ENCODE assay signal across 7 cellular contexts in the genomic region with DNA sequence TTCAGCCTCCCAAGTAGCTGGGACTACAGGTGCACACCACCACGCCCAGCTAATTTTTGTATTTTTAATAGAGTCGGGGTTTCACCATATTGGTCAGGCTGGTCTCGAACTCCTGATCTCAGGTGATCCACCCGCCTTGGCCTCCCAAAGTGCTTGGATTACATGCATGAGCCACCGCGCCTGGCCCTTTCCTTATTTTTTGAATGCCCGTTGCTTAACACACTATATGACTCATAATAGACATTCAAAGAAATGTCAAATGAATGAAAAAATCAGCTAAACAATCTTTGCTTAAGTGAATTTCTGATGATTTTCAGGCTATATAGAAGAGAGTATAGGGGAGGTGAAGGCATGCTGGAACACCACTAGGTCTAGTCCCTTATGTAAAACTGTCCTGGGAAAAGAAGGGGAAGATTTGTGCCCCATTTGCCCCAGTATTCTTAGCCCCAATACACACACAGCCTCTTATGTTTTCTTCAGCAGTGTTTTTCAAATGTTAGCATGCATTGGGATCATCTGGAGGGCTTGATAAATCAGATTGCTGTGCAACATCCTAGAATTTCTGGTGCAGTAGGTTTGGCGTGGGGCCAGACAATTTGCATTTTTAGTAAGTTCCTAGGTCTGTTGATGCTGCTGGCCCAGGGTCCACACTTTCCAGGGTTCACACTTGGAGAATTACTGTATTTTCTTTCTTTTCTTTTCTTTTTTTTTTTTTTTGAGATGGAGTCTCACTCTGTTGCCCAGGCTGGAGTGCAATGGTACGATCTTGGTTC. TPM values are rescaled to one million over a fixed set of nuclear protein-coding genes. Genes with fewer than 3 reads are reported as not detected.
DNase-seq lines count a peak whose midpoint lies in the region; ATAC-seq and TF ChIP-seq lines count a peak whose summit lies in the region.
"Not testable (repeated sequence)": the region's sequence is repeated elsewhere in the genome, so short reads cannot be mapped to it uniquely, and the experiment has no call there.

No MANE protein-coding gene starts in this region.

- H3K4me3 Mint-ChIP-seq in activated T-cell treated with anti-CD3 and anti-CD28 coated beads, Interleukin-2, amount 50 U/mL, for 4 hours = peak overlapping the region; percentile 26
- peak overlapping the region; percentile 27 for H3K4me3 Mint-ChIP-seq in activated naive CD8-positive, alpha-beta T cell

- TF ChIP-seq CTCF in KMS-11 (conservative IDR thresholded peaks at IDR 0.05; ENCODE audit: low read depth, low read length); RWPE2 (IDR thresholded peaks at IDR 0.05; ENCODE audit: poor library complexity, severe bottlenecking); cardiac fibroblast (IDR thresholded peaks at IDR 0.05; ENCODE audit: low read depth, low read length); fibroblast of mammary gland (conservative IDR thresholded peaks at IDR 0.05; ENCODE audit: control insufficient read depth, insufficient read depth, low read depth, low read length): not testable (repeated sequence)

- H3K4me2 ChIP-seq in KMS-11 = peak overlapping the region; percentile 56; the same call in 1 of the 2 replicates

- not testable (repeated sequence) for H3K27me3 ChIP-seq in KMS-11 (ENCODE audit: insufficient read depth, low read depth); RWPE2 (ENCODE audit: insufficient read depth, poor library complexity, severe bottlenecking)

- H3K4me3 ChIP-seq in KMS-11 (IDR thresholded peaks at IDR 0.05; ENCODE audit: insufficient read depth, low read depth, low read length); RWPE2 (ENCODE audit: severe bottlenecking); cardiac fibroblast (replicated peaks in 1 of 2; ENCODE audit: low read depth in 2 of 2, low read length in 2 of 2); fibroblast of mammary gland (ENCODE audit: control insufficient read depth, low read depth, low read length): not testable (repeated sequence)

- H3K4me1 Mint-ChIP-seq in activated T-cell treated with anti-CD3 and anti-CD28 coated beads, Interleukin-2, amount 50 U/mL, for 4 hours (ENCODE audit: low read depth) = peaks cover 61% of the 10 kb centered on the region
- peaks cover 51% of the 10 kb centered on the region for H3K4me1 Mint-ChIP-seq in activated naive CD8-positive, alpha-beta T cell (ENCODE audit: low read depth)

- H3K27ac ChIP-seq in KMS-11; RWPE2 (ENCODE audit: poor library complexity, severe bottlenecking): not testable (repeated sequence)

- not testable (repeated sequence) for H3K9ac ChIP-seq in KMS-11

- 0 out of 3 replicates have a peak, but pooled peaks have one; percentile 30 for ATAC-seq in RWPE2 (ENCODE audit: low read depth)
- ATAC-seq in activated T-cell treated with anti-CD3 and anti-CD28 coated beads, Interleukin-2, amount 50 U/mL, for 4 hours = not testable (repeated sequence)

- H3K79me2 ChIP-seq in KMS-11 (ENCODE audit: insufficient read depth, low read depth) = not testable (repeated sequence)

- not testable (repeated sequence) for H4K20me1 ChIP-seq in KMS-11 (ENCODE audit: insufficient read depth)

- not testable (repeated sequence) for H3K36me3 Mint-ChIP-seq in activated T-cell treated with anti-CD3 and anti-CD28 coated beads, Interleukin-2, amount 50 U/mL, for 4 hours (ENCODE audit: insufficient read depth); activated naive CD8-positive, alpha-beta T cell

- H3K9me3 ChIP-seq in RWPE2 (ENCODE audit: severe bottlenecking) = not testable (repeated sequence)

- peak overlapping the region; percentile 67 for H3K27ac Mint-ChIP-seq in activated naive CD8-positive, alpha-beta T cell

- H3K9me3 Mint-ChIP-seq in activated T-cell treated with anti-CD3 and anti-CD28 coated beads, Interleukin-2, amount 50 U/mL, for 4 hours; activated naive CD8-positive, alpha-beta T cell (ENCODE audit: low read depth): not testable (repeated sequence)

- H3K4me1 ChIP-seq in KMS-11 (ENCODE audit: low read depth, poor library complexity, severe bottlenecking) = peaks cover 69% of the 10 kb centered on the region
- H3K4me1 ChIP-seq in RWPE2 (ENCODE audit: insufficient read depth, poor library complexity, severe bottlenecking) = not testable (repeated sequence)

- H3K27me3 Mint-ChIP-seq in activated T-cell treated with anti-CD3 and anti-CD28 coated beads, Interleukin-2, amount 50 U/mL, for 4 hours (ENCODE audit: low read depth); activated naive CD8-positive, alpha-beta T cell: not testable (repeated sequence)

- DNase-seq in RWPE2 (ENCODE audit: low spot score); activated T-cell treated with anti-CD3 and anti-CD28 coated beads, Interleukin-2, amount 50 U/mL, for 4 hours: not testable (repeated sequence)
- DNase-seq in cardiac fibroblast (ENCODE audit: low read depth in 2 of 2) = peak; percentile 31 to 60
- peak; percentile 49 for DNase-seq in fibroblast of mammary gland (ENCODE audit: low read depth)
- DNase-seq in stimulated activated CD4-positive, alpha-beta T cell treated with anti-CD3 and anti-CD28 coated beads, Interleukin-1b, Interleukin-23, amount 100 ng/mL, for 48 hours = peak; percentile 33

- not testable (repeated sequence) for H3K36me3 ChIP-seq in KMS-11 (ENCODE audit: insufficient read depth); RWPE2 (ENCODE audit: low read depth)

- H2AFZ ChIP-seq in KMS-11 (ENCODE audit: low read depth) = not testable (repeated sequence)

RNA-seq across cellular contexts. Expression of a gene that starts 12.3 kb away (rescaled TPM):
- 10 to 100 TPM; 38.5 to 43.4 (median 39.7) TPM for total RNA-seq in activated T-cell treated with anti-CD3 and anti-CD28 coated beads, Interleukin-2, amount 50 U/mL, for 4 hours

RNA-seq across cellular contexts. Expression of a gene that starts 45.1 kb away (rescaled TPM):
- total RNA-seq in activated T-cell treated with anti-CD3 and anti-CD28 coated beads, Interleukin-2, amount 50 U/mL, for 4 hours = 100 to 1,000 TPM; 171 to 197 (median 175) TPM
